Comparison of ENCODE assay signal across 26 cellular contexts in the genomic region with DNA sequence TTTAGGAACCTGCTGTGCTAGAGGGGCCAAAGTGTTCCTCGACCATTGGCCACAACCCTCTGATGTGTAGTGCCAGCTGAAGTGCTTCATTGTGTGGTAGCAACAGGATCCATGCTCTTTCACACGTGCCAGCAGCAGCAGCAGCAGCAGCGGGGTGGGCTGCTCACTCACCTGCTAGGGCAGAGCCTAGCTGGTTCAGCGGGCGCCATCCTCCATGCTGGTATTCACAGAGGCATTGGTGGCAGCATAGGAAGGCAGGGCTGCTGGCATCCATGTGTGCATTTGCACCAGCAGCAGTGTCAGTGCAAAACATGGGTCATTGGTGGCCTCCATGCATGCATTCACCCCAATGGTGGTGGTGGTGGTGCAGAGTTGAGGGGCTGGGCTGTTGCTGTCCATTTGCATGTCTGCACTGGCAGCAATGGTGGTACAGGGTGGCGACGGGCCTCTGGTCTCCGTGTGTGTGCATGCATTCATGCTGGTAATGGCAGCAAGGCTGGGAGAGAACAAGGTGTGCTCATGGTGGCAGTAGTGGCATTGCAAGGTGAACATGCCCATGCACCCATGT. TPM values are rescaled to one million over a fixed set of nuclear protein-coding genes. Genes with fewer than 3 reads are reported as not detected.
"Had no signal": no experiment of that assay in that cellular context is flagged by ENCODE, and none has a peak within 500 bp of the region (broad histone marks: within the 10 kb centered on the region; RNA-seq: fewer than 3 reads in every experiment).

No MANE protein-coding gene starts in this region.

- H3K4me3 Mint-ChIP-seq: immature natural killer cell, nephron, type B pancreatic cell had no signal

- DNase-seq: cerebellar nuclear complex; colonic mucosa; dermis blood vessel endothelial cell; esophagus squamous epithelium; foreskin fibroblast; glutamatergic neuron; immature natural killer cell; left colon; mesenchymal stem cell; midbrain; naive B cell; psoas muscle; retina; sigmoid colon; stimulated activated CD4-positive, alpha-beta T cell treated with anti-CD3 and anti-CD28 coated beads, Interleukin-12 subunit alpha, Interleukin-12 subunit beta, amount 100 ng/mL, for 4 hours; stimulated activated naive CD4-positive, alpha-beta T cell treated with Interleukin-2 at 50 U/mL for 16 hours; thyroid gland had no signal

- H3K4me1 ChIP-seq: colonic mucosa, esophagus squamous epithelium, gastroesophageal sphincter, parathyroid adenoma, psoas muscle, sigmoid colon, thyroid gland, vagina had no signal

- H3K4me3 ChIP-seq: colonic mucosa, esophagus squamous epithelium, gastroesophageal sphincter, lung, psoas muscle, sigmoid colon, skin epidermis, thyroid gland, vagina had no signal

- H3K4me1 Mint-ChIP-seq: immature natural killer cell, naive B cell, nephron had no signal

- H3K27ac Mint-ChIP-seq: immature natural killer cell, nephron, type B pancreatic cell had no signal

- H3K36me3 Mint-ChIP-seq: immature natural killer cell, type B pancreatic cell had no signal

- H3K36me3 ChIP-seq: colonic mucosa, esophagus squamous epithelium, gastroesophageal sphincter, sigmoid colon, thyroid gland, vagina had no signal

- ATAC-seq: gastroesophageal sphincter, left colon, psoas muscle had no signal

- H3K9me3 Mint-ChIP-seq: nephron, type B pancreatic cell had no signal

- H3K27me3 ChIP-seq: colonic mucosa, esophagus squamous epithelium, gastroesophageal sphincter, sigmoid colon, thyroid gland, vagina had no signal

- H3K27ac ChIP-seq: colonic mucosa, esophagus squamous epithelium, gastroesophageal sphincter, parathyroid adenoma, psoas muscle, sigmoid colon, skin epidermis, thyroid gland, vagina had no signal

- H3K9me3 ChIP-seq: colonic mucosa, esophagus squamous epithelium, gastroesophageal sphincter, psoas muscle, sigmoid colon, thyroid gland, vagina had no signal

RNA-seq across cellular contexts. Expression of a gene that starts 13.2 kb away (rescaled TPM):
- total RNA-seq: dermis blood vessel endothelial cell, esophagus squamous epithelium, gastroesophageal sphincter, lung, omental fat pad, sigmoid colon, thyroid gland, vagina had no signal
- polyA plus RNA-seq: immature natural killer cell, keratinocyte, lung had no signal
